In the genomic region with DNA sequence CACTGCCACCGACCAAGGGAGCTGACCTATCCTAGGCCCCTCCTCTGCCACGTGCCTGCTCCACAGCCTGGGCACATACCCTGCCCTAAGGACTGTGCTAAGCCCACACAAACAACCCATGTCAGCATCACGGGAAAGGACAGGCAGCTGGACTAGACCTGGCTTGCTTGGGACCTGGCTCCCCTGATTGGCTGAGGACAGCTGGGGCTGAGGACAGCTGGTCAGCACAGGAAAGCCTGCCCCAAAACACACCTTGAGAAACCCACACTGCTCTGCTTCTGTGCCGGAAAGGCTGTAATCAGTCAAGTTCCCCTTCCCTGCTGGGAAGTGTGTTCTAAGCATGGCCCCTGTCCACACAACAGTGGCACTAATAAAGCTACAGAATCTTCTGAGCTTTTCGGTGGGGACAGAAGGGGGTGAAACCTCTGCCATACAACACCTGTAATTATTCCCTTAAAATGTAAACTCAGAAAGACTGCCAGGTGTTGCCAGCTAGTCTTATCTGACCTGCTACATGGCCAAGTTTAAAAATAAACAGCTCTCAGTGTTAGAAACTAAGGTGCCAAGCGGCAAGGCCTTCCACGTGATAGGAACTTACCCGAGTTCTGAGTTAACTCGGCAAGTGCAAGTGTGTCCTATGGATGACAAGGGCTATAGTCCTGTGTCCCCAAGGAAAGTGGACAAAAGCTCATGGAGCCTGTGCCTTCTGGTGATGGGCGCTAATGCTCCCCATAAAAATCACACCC, we compare ENCODE assay signal across 12 cellular contexts. TPM values are rescaled to one million over a fixed set of nuclear protein-coding genes. Genes with fewer than 3 reads are reported as not detected.
DNase-seq lines count a peak whose midpoint lies in the region; ATAC-seq, FAIRE-seq and TF ChIP-seq lines count a peak whose summit lies in the region.
"Had no signal": no experiment of that assay in that cellular context is flagged by ENCODE, and none has a peak within 500 bp of the region (broad histone marks: within the 10 kb centered on the region; RNA-seq: fewer than 3 reads in every experiment).

No MANE protein-coding gene starts in this region.

- CTCF ChIA-PET in HepG2 (lab: Yijun Ruan, JAX; ENCODE audit: low intra/inter-chr PET ratio, low total read pairs) (no interaction called here), GM12878 (lab: Yijun Ruan, JAX) (interaction anchor here (0.6 to 5.1 kb wide), 8 partner anchors 13 to 181 kb away, joined by 3 to 19 read pairs (median 4); no protein-coding TSS in a partner anchor)
- CTCF ChIA-PET in activated CD4-positive, alpha-beta T cell treated with anti-CD3 and anti-CD28 coated beads for 36 hours (lab: Charles Lee) = interaction anchor here (0.6 to 1.4 kb wide), 2 partner anchors 11 to 39 kb away, joined by 4 to 7 read pairs; no protein-coding TSS in a partner anchor

- peaks cover 12% of the 10 kb centered on the region for H3K36me3 Mint-ChIP-seq in activated CD4-positive, alpha-beta T cell treated with anti-CD3 and anti-CD28 coated beads for 36 hours (ENCODE audit: low read depth)

- FAIRE-seq in HepG2 (lab: Jason Lieb, UNC) = no peak
- no peak for FAIRE-seq in GM12878 (lab: Jason Lieb, UNC)

- BruUV-seq in HepG2 (replicated peaks; lab: Mats Ljungman, UMichigan) (no TSS peak), GM12878 (replicated peaks; lab: Mats Ljungman, UMichigan) (no TSS peak)

- H2AFZ ChIP-seq in HepG2 (ENCODE audit: low read length) = no peak overlapping the region
- H2AFZ ChIP-seq in GM12878 (ENCODE audit: control insufficient read depth, low read depth, low read length) = no peak overlapping the region

- intact Hi-C loops in HepG2 (cut with micrococcal nuclease; ENCODE audit: unreplicated experiment) (no loop called here), GM12878 (cut with micrococcal nuclease; ENCODE audit: unreplicated experiment) (no loop called here)
- intact Hi-C loops in activated CD4-positive, alpha-beta T cell treated with anti-CD3 and anti-CD28 coated beads for 36 hours (cut with DNase I, micrococcal nuclease) = no loop called here

- in situ Hi-C loops in HepG2 (cut with HindIII; ENCODE audit: extremely low pct_ligation_motif_present, low pct_unique_long_range_greater_than_20kb) = no loop called here
- in situ Hi-C loops in GM12878 (cut with MboI) = no loop called here

- H3K27me3 ChIP-seq in liver (ENCODE audit: control insufficient read depth in 4 of 4, insufficient read depth in 4 of 4, low read length in 3 of 4) (no peaks in the 10 kb centered on the region), HepG2 (ENCODE audit: control insufficient read depth in 1 of 2, insufficient read depth in 2 of 2, low read length in 2 of 2) (no peaks in the 10 kb centered on the region), GM12878 (replicated peaks in 1 of 2; ENCODE audit: control insufficient read depth in 2 of 2, insufficient read depth in 2 of 2, low read length in 1 of 2) (no peaks in the 10 kb centered on the region), lung (ENCODE audit: control insufficient read depth, insufficient read depth) (no peaks in the 10 kb centered on the region)

- ATAC-seq in HepG2 (no peak), GM12878 (peak; percentile 11), lung (ENCODE audit: insufficient read depth, low FRiP score) (no peak), esophagus mucosa (no peak)
- no peak for ATAC-seq in activated CD4-positive, alpha-beta T cell treated with anti-CD3 and anti-CD28 coated beads for 36 hours

- WGBS in liver = 39% methylated on average over 10 of the region's 10 CpGs
- WGBS in HepG2 (ENCODE audit: low lambda C conversion rate) = 98% methylated on average over 7 of the region's 10 CpGs
- 47% methylated on average over 10 of the region's 10 CpGs for WGBS in GM12878 (ENCODE audit: insufficient coverage, insufficient replicate concordance, low lambda C conversion rate, missing lambda C conversion rate)
- WGBS in lung, 2 donors = 36 to 53% methylated on average over 10 of the region's 10 CpGs

- RAD21 ChIA-PET in GM12878 (lab: Charles Lee; ENCODE audit: unreplicated experiment) = interaction anchor here (0.9 to 3.6 kb wide), 6 partner anchors 26 to 121 kb away, joined by 3 to 14 read pairs (median 4); no protein-coding TSS in a partner anchor

- H3K9me3 ChIP-seq in liver (ENCODE audit: control insufficient read depth in 4 of 4, low read length in 3 of 4) (no peaks in the 10 kb centered on the region), HepG2 (ENCODE audit: low read length) (no peaks in the 10 kb centered on the region), GM12878 (replicated peaks; ENCODE audit: control insufficient read depth, insufficient read depth, low read length) (no peaks in the 10 kb centered on the region), lung (ENCODE audit: control insufficient read depth in 2 of 2, insufficient read depth in 1 of 2, low read length in 1 of 2) (no peaks in the 10 kb centered on the region)

- H4K20me1 ChIP-seq in HepG2 (ENCODE audit: insufficient read depth, low read length) (peaks cover 7% of the 10 kb centered on the region), GM12878 (ENCODE audit: control insufficient read depth, insufficient read depth) (no peaks in the 10 kb centered on the region)

- H3K4me3 ChIP-seq in liver (ENCODE audit: low read depth in 1 of 3, low read length in 3 of 3) (no peak overlapping the region), HepG2 (replicated peaks in 1 of 3; ENCODE audit: insufficient read depth in 1 of 3, low read depth in 2 of 3, low read length in 3 of 3) (no peak overlapping the region), GM12878 (no peak overlapping the region), lung (no peak overlapping the region)

- peak overlapping the region; percentile 55 to 81 for H3K27ac ChIP-seq in liver (ENCODE audit: low read depth in 1 of 2, low read length in 2 of 2)
- H3K27ac ChIP-seq in HepG2 (ENCODE audit: extremely low read length, insufficient read depth, low read length) = no peak overlapping the region
- peak overlapping the region; percentile 84 for H3K27ac ChIP-seq in GM12878 (ENCODE audit: control insufficient read depth, insufficient read depth)
- H3K27ac ChIP-seq in lung (ENCODE audit: low read depth in 1 of 2, low read length in 1 of 2) = peak overlapping the region; percentile 11 to 76

- DNase-seq in HepG2 (ENCODE audit: low spot score) = no peak
- DNase-seq in GM12878 (ENCODE audit: low read depth, low spot score) = no peak
- DNase-seq in lung (ENCODE audit: low spot score) = no peak
- DNase-seq in NCI-H345 (lab: John Stamatoyannopoulos, UW) = no peak
- no peak for DNase-seq in NCI-H2227 treated with DMSO at 0.1 percent for 48 hours (lab: John Stamatoyannopoulos, UW)
- no peak for DNase-seq in activated CD4-positive, alpha-beta T cell treated with anti-CD3 and anti-CD28 coated beads for 36 hours
- DNase-seq: activated CD8-positive, alpha-beta memory T cell treated with anti-CD3 and anti-CD28 coated beads, Interleukin-2, amount 50 U/mL, for 4 hours; NCI-H2029; OCI-M1 had no signal

- TF ChIP-seq RAD21 in liver (IDR thresholded peaks at IDR 0.05) = peak in 1 of 2 donors; percentile 40
- no peak for TF ChIP-seq RAD21 in HepG2 (CRISPR knock-in tag; IDR thresholded peaks at IDR 0.05)
- TF ChIP-seq RAD21 in GM12878 (IDR thresholded peaks at IDR 0.05; ENCODE audit: insufficient read depth, low read depth, low read length) = no peak

- peaks cover 46% of the 10 kb centered on the region for H3K4me1 Mint-ChIP-seq in activated CD4-positive, alpha-beta T cell treated with anti-CD3 and anti-CD28 coated beads for 36 hours

- POLR2A ChIA-PET in HepG2 (lab: Yijun Ruan, JAX) = no interaction called here
- POLR2A ChIA-PET in GM12878 (lab: Charles Lee) = interaction anchor here (0.6 to 2.1 kb wide), 7 partner anchors 10 to 144 kb away, joined by 3 to 7 read pairs (median 4); partner anchors contain the start of gene PACSIN2
- POLR2A ChIA-PET in activated CD4-positive, alpha-beta T cell treated with anti-CD3 and anti-CD28 coated beads for 36 hours (lab: Charles Lee) = no interaction called here

- no peak overlapping the region for H3K4me2 ChIP-seq in HepG2 (ENCODE audit: low read depth, low read length)
- peak overlapping the region; percentile 41; the same call in 1 of the 2 replicates for H3K4me2 ChIP-seq in GM12878 (ENCODE audit: control insufficient read depth, insufficient read depth)

- no peak overlapping the region for H3K4me3 Mint-ChIP-seq in activated CD4-positive, alpha-beta T cell treated with anti-CD3 and anti-CD28 coated beads for 36 hours
- H3K4me3 Mint-ChIP-seq: T-helper 2 cell treated with Interferon-gamma antibody and Interleukin-4, amounts not matched to agents 5 μg/mL and 100 μg/mL, for 36 hours had no signal

- no peaks in the 10 kb centered on the region for H3K27me3 Mint-ChIP-seq in activated CD4-positive, alpha-beta T cell treated with anti-CD3 and anti-CD28 coated beads for 36 hours

- SMC1A ChIA-PET in GM12878 (lab: Charles Lee; ENCODE audit: uncharacterized antibody, unreplicated experiment) = interaction anchor here (0.8 to 3.8 kb wide), 10 partner anchors 8 to 141 kb away, joined by 3 to 17 read pairs (median 4); no protein-coding TSS in a partner anchor

- TF ChIP-seq CTCF in liver (IDR thresholded peaks at IDR 0.05; ENCODE audit: low read depth, low read length, missing input control) (no peak), HepG2 (CRISPR knock-in tag; IDR thresholded peaks at IDR 0.05) (no peak), GM12878 (IDR thresholded peaks at IDR 0.05 in 2 of 3, conservative IDR thresholded peaks at IDR 0.05 in 1 of 3; ENCODE audit: control insufficient read depth in 2 of 3, extremely low read depth in 1 of 3, insufficient read depth in 1 of 3, low read depth in 3 of 3, low read length in 3 of 3) (no peak), lung (IDR thresholded peaks at IDR 0.05; ENCODE audit: control extremely low read depth, extremely low read depth) (no peak)

- H3K79me2 ChIP-seq in HepG2 (ENCODE audit: insufficient read depth, low read length) (peaks cover 15% of the 10 kb centered on the region), GM12878 (ENCODE audit: control insufficient read depth, insufficient read depth, low read length) (peaks cover 40% of the 10 kb centered on the region)

- H3K4me1 ChIP-seq in liver (ENCODE audit: control insufficient read depth in 4 of 4, insufficient read depth in 4 of 4, low read length in 3 of 4) (peaks cover 17 to 48% (median 44%) of the 10 kb centered on the region in 4 donors), HepG2 (ENCODE audit: insufficient read depth, low read length) (no peaks in the 10 kb centered on the region), GM12878 (ENCODE audit: control insufficient read depth, insufficient read depth, low read length) (peaks cover 84% of the 10 kb centered on the region), lung (ENCODE audit: control insufficient read depth in 2 of 2, insufficient read depth in 2 of 2, low read length in 2 of 2) (peaks cover 12 to 36% of the 10 kb centered on the region in 2 donors)

- TF ChIP-seq POLR2A in HepG2 (IDR thresholded peaks at IDR 0.05; ENCODE audit: insufficient read depth in 1 of 2, low read depth in 2 of 2, low read length in 2 of 2) (no peak), GM12878 (IDR thresholded peaks at IDR 0.05; ENCODE audit: low read depth, low read length) (no peak)

- no peaks in the 10 kb centered on the region for H3K9me3 Mint-ChIP-seq in activated CD4-positive, alpha-beta T cell treated with anti-CD3 and anti-CD28 coated beads for 36 hours (ENCODE audit: low read depth)
- H3K9me3 Mint-ChIP-seq: T-helper 2 cell treated with Interferon-gamma antibody and Interleukin-4, amounts not matched to agents 5 μg/mL and 100 μg/mL, for 36 hours had no signal

- TF ChIP-seq EP300 in HepG2 (IDR thresholded peaks at IDR 0.05; ENCODE audit: low read depth in 2 of 2, low read length in 2 of 2) (no peak), HepG2 (CRISPR knock-in tag; IDR thresholded peaks at IDR 0.05; ENCODE audit: borderline replicate concordance) (no peak), GM12878 (IDR thresholded peaks at IDR 0.05; ENCODE audit: borderline replicate concordance in 1 of 2, control insufficient read depth in 1 of 2, low read depth in 2 of 2, low read length in 2 of 2) (no peak)

- peaks cover 0 to 6% (median 3%) of the 10 kb centered on the region in 4 donors for H3K36me3 ChIP-seq in liver (ENCODE audit: control insufficient read depth in 4 of 4, insufficient read depth in 3 of 4, low read depth in 1 of 4, low read length in 3 of 4)
- H3K36me3 ChIP-seq in HepG2 (replicated peaks in 1 of 2; ENCODE audit: control insufficient read depth in 1 of 2, insufficient read depth in 2 of 2, low read length in 2 of 2) = peaks cover 38 to 57% of the 10 kb centered on the region in 2 experiments
- peaks cover 11 to 15% of the 10 kb centered on the region in 2 experiments for H3K36me3 ChIP-seq in GM12878 (ENCODE audit: control insufficient read depth in 2 of 2, insufficient read depth in 2 of 2, low read length in 1 of 2)
- H3K36me3 ChIP-seq in lung (ENCODE audit: control insufficient read depth in 2 of 2, insufficient read depth in 2 of 2, low read length in 2 of 2) = peaks cover 6 to 23% of the 10 kb centered on the region in 2 donors

- H3K9ac ChIP-seq in liver (ENCODE audit: low read depth in 1 of 2, low read length in 2 of 2) = peak overlapping the region in 1 of 2 donors; percentile 26
- H3K9ac ChIP-seq in HepG2 (ENCODE audit: insufficient read depth, low read depth, low read length) = no peak overlapping the region
- peak overlapping the region; percentile 12; the same call in 1 of the 2 replicates for H3K9ac ChIP-seq in GM12878 (ENCODE audit: control insufficient read depth, insufficient read depth, low read length)

- no peak overlapping the region for H3K27ac Mint-ChIP-seq in activated CD4-positive, alpha-beta T cell treated with anti-CD3 and anti-CD28 coated beads for 36 hours

RNA-seq across cellular contexts. Expression of gene ARFGAP3, which starts 35.7 kb away (rescaled TPM):
- total RNA-seq in liver (10 to 100 TPM; 19.5 to 55.1 TPM), HepG2 (2016; rRNA removed; fragmentation: Illumina TruSeq; extraction: Trizol) (41.7 and 66.7 TPM in 2 replicates), GM12878 (2014; rRNA removed) (29.7 and 32.8 TPM in 2 replicates), GM12878 (2014; rRNA removed; fragmentation: Illumina TruSeq; extraction: Trizol) (40.9 and 41.2 TPM in 2 replicates), GM12878 (2021) (30.6 and 31.3 TPM in 2 replicates), lung (10 to 100 TPM; 42.0 to 42.9 TPM), esophagus mucosa (18.9 TPM)
- polyA plus RNA-seq in liver (10 to 100 TPM; 18.2 to 35.6 TPM), HepG2 (2011; rRNA removed) (51.0 and 61.6 TPM in 2 replicates), GM12878 (2011; rRNA removed) (37.0 and 38.5 TPM in 2 replicates), GM12878 (2014; fragmentation: Illumina TruSeq; extraction: Trizol) (39.9 and 40.8 TPM in 2 replicates), GM12878 (2014; fragmentation: Nextera tagmentation; extraction: Ambion mirVana) (10 to 100 TPM; 39.1 to 42.0 TPM), GM12878 (2014; rRNA removed) (29.8 and 34.5 TPM in 2 replicates), GM12878 (2016; fragmentation: Nextera tagmentation; extraction: Ambion mirVana) (10 to 100 TPM; 43.6 to 50.8 TPM), lung (10 to 100 TPM; 25.8 to 42.7 TPM)
- 9.5 and 13.8 TPM in 2 replicates for total RNA-seq in HepG2 (2016; cell fraction: cytosol; rRNA removed; fragmentation: Illumina TruSeq; extraction: Trizol; ENCODE audit: low read depth)
- total RNA-seq in HepG2 (2016; cell fraction: insoluble cytoplasmic fraction; rRNA removed; fragmentation: Illumina TruSeq; extraction: Trizol) = 41.6 and 68.2 TPM in 2 replicates
- total RNA-seq in HepG2 (2016; cell fraction: membrane; rRNA removed; fragmentation: Illumina TruSeq; extraction: Trizol) = 19.0 and 21.9 TPM in 2 replicates
- 26.8 and 27.4 TPM in 2 replicates for total RNA-seq in HepG2 (2016; cell fraction: nucleus; rRNA removed; fragmentation: Illumina TruSeq; extraction: Trizol)
- 42.3 and 50.3 TPM in 2 replicates for polyA plus RNA-seq in HepG2 (2011; cell fraction: cytosol; rRNA removed)
- 41.8 and 43.9 TPM in 2 replicates for polyA plus RNA-seq in HepG2 (2011; cell fraction: nucleus; rRNA removed)
- polyA plus RNA-seq in HepG2 (2012) = 40.6 and 42.9 TPM in 2 replicates
- 3.0 and 3.1 TPM in 2 replicates for polyA plus RNA-seq in HepG2 (2016; cell fraction: cytosol; fragmentation: Illumina TruSeq; extraction: Trizol; ENCODE audit: low read depth)
- 50.7 and 53.6 TPM in 2 replicates for polyA plus RNA-seq in HepG2 (2016; cell fraction: insoluble cytoplasmic fraction; fragmentation: Illumina TruSeq; extraction: Trizol; ENCODE audit: low read depth)
- 7.0 and 7.1 TPM in 2 replicates for polyA plus RNA-seq in HepG2 (2016; cell fraction: membrane; fragmentation: Illumina TruSeq; extraction: Trizol; ENCODE audit: low read depth)
- polyA plus RNA-seq in HepG2 (2016; cell fraction: nucleus; fragmentation: Illumina TruSeq; extraction: Trizol; ENCODE audit: insufficient read depth, low read depth) = 40.6 and 48.9 TPM in 2 replicates
- polyA minus RNA-seq in HepG2 (2011; rRNA and poly(A)+ RNA removed; ENCODE audit: low replicate concordance) = 16.2 and 65.9 TPM in 2 replicates
- 38.9 and 45.0 TPM in 2 replicates for polyA minus RNA-seq in HepG2 (2011; cell fraction: cytosol; rRNA and poly(A)+ RNA removed)
- polyA minus RNA-seq in HepG2 (2011; cell fraction: nucleus; rRNA and poly(A)+ RNA removed) = 43.4 and 53.0 TPM in 2 replicates
- 26.0 and 27.5 TPM in 2 replicates for total RNA-seq in GM12878 (2013; cell fraction: nucleolus; rRNA removed)
- polyA plus RNA-seq in GM12878 (2011; ENCODE audit: low read depth) = 24.6 TPM
- 24.0 and 24.7 TPM in 2 replicates for polyA plus RNA-seq in GM12878 (2011; cell fraction: cytosol; rRNA removed)
- polyA plus RNA-seq in GM12878 (2011; cell fraction: nucleus; rRNA removed) = 23.9 and 27.9 TPM in 2 replicates
- polyA plus RNA-seq in GM12878 (2012) = 37.6 and 38.4 TPM in 2 replicates
- polyA minus RNA-seq in GM12878 (2011; rRNA and poly(A)+ RNA removed) = 31.3 and 32.5 TPM in 2 replicates
- 8.3 and 15.9 TPM in 2 replicates for polyA minus RNA-seq in GM12878 (2011; cell fraction: cytosol; rRNA and poly(A)+ RNA removed)
- polyA minus RNA-seq in GM12878 (2011; cell fraction: nucleus; rRNA and poly(A)+ RNA removed) = 11.7 and 21.0 TPM in 2 replicates
- 10 to 100 TPM; 22.5 to 23.0 TPM for total RNA-seq in activated CD4-positive, alpha-beta T cell treated with anti-CD3 and anti-CD28 coated beads for 36 hours
